32 cellular contexts compared by ENCODE assay signal in the genomic region with DNA sequence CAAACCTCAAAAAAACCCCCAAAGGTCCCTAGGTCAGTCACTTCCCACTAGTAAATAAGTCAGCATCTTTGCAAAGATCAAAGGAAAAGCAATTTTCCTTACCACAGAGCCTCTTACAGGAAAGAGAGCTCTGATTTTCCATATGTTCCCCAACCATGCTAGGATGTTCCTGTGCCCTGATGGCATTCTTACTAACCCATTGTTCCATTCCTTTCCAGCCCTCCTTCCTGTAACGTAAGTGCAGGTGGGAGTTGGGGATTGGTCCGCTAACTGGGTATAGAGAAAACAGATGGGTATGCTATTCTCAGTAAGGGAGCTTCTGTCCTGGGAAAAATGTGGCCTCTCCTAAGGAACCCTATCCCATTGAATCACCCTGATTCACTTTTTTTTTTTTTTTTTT. TPM values are rescaled to one million over a fixed set of nuclear protein-coding genes. Genes with fewer than 3 reads are reported as not detected.
"Had no signal": no experiment of that assay in that cellular context is flagged by ENCODE, and none has a peak within 500 bp of the region (broad histone marks: within the 10 kb centered on the region; RNA-seq: fewer than 3 reads in every experiment).

No MANE protein-coding gene starts in this region.

- ATAC-seq: activated CD8-positive, alpha-beta memory T cell treated with anti-CD3 and anti-CD28 coated beads, Interleukin-2, amount 10 ng/mL, durations not matched to agents 7 days and 5 days; activated naive CD8-positive, alpha-beta T cell treated with anti-CD3 and anti-CD28 coated beads, Interleukin-2, amount 50 U/mL, for 24 hours; K562; Panc1; SK-N-SH treated with all-trans-retinoic acid at 6 μM for 48 hours had no signal

- H3K27ac ChIP-seq: VCaP had no signal

- DNase-seq: activated CD4-positive, alpha-beta memory T cell treated with anti-CD3 and anti-CD28 coated beads, Interleukin-2, amount 10 ng/mL, durations not matched to agents 7 days and 5 days; activated CD4-positive, alpha-beta T cell treated with anti-CD3 and anti-CD28 coated beads for 1 hour; activated CD4-positive, alpha-beta T cell treated with anti-CD3 and anti-CD28 coated beads for 48 hours; activated CD4-positive, CD25-positive, alpha-beta regulatory T cell; activated CD8-positive, alpha-beta memory T cell treated with anti-CD3 and anti-CD28 coated beads for 24 hours; activated CD8-positive, alpha-beta memory T cell treated with anti-CD3 and anti-CD28 coated beads, Interleukin-2, amount 10 ng/mL, durations not matched to agents 7 days and 5 days; activated CD8-positive, alpha-beta memory T cell treated with anti-CD3 and anti-CD28 coated beads, Interleukin-2, amount 50 U/mL, for 48 hours; activated effector memory CD4-positive, alpha-beta T cell treated with Interleukin-2 at 50 U/mL for 16 hours; activated naive CD4-positive, alpha-beta T cell treated with anti-CD3 and anti-CD28 coated beads, Interleukin-2, amount 10 ng/mL, durations not matched to agents 7 days and 5 days; activated naive CD8-positive, alpha-beta T cell treated with anti-CD3 and anti-CD28 coated beads, Interleukin-2, amount 50 U/mL, for 24 hours; activated T-cell treated with anti-CD3 and anti-CD28 coated beads, Interleukin-2, amount 50 U/mL, for 48 hours; anterior cingulate cortex; Karpas-422; NCI-H1105; NCI-H1417 treated with DMSO at 0.1 percent for 48 hours; NCI-H187 treated with DMSO at 0.1 percent for 48 hours; NCI-H2081; NCI-H226; NCI-H524 treated with DMSO at 0.1 percent for 48 hours; RPMI8226; SIG-M5; T-helper 1 cell; T-helper 2 cell; T-helper 9 cell had no signal

- H3K4me3 ChIP-seq: K562 had no signal

RNA-seq across cellular contexts. Expression of gene DPRX, which starts 14.3 kb away (rescaled TPM):
- total RNA-seq: activated CD4-positive, alpha-beta memory T cell treated with anti-CD3 and anti-CD28 coated beads, Interleukin-2, amount 10 ng/mL, durations not matched to agents 7 days and 5 days; activated CD8-positive, alpha-beta memory T cell treated with anti-CD3 and anti-CD28 coated beads, Interleukin-2, amount 10 ng/mL, durations not matched to agents 7 days and 5 days; bronchial epithelial cell; K562; MCF 10A; NCI-H460; SK-MEL-5 had no signal
- polyA plus RNA-seq: K562 had no signal
